ENCODE assay signal across 22 cellular contexts in the genomic region with DNA sequence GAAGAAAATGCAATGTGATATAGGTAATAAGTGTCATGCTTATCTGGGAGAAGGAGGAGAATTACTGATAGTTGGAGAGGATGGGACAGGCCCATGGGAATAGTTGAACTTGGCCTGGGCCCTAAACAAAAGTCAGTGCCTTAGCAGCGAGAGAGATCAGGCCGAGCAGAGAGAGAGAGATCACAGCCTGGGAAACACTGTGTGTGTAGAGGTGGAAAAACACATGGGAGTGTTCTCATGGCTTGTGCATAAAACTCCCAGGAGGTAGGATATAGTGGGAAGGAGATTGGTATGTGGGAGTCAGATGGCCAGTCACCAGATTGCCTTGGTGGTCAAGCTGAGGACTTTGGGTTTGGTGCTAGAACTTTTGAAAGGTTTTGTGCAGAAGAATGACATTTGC.
"Had no signal": no experiment of that assay in that cellular context is flagged by ENCODE, and none has a peak within 500 bp of the region (broad histone marks: within the 10 kb centered on the region; RNA-seq: fewer than 3 reads in every experiment).

No MANE protein-coding gene starts in this region.

- H3K4me3 Mint-ChIP-seq: endodermal cell; immature natural killer cell; naive thymus-derived CD4-positive, alpha-beta T cell; nephron progenitor cell; stimulated activated naive B cell treated with anti-CD40 and anti-IgM and Interleukin-4, amounts not matched to agents 10 μg/mL and 1 μg/mL and 100 μg/mL, for 72 hours; stimulated activated naive CD8-positive, alpha-beta T cell treated with anti-CD3 and anti-CD28 coated beads, Interleukin-15, amount 100 ng/mL, for 72 hours had no signal

- H3K27me3 ChIP-seq: colonic mucosa, gastrocnemius medialis, left lung, testis, tibial nerve, upper lobe of right lung, vagina had no signal

- H3K4me1 Mint-ChIP-seq: immature natural killer cell; naive thymus-derived CD4-positive, alpha-beta T cell; stimulated activated naive CD8-positive, alpha-beta T cell treated with anti-CD3 and anti-CD28 coated beads, Interleukin-15, amount 100 ng/mL, for 72 hours had no signal

- H3K9me3 ChIP-seq: colonic mucosa, gastrocnemius medialis, left lung, testis, tibial nerve, upper lobe of right lung, vagina had no signal

- H3K27ac ChIP-seq: colonic mucosa, gastrocnemius medialis, left lung, skin epidermis, testis, tibial nerve, upper lobe of right lung, vagina had no signal

- H3K4me3 ChIP-seq: colonic mucosa, gastrocnemius medialis, left lung, lung, skin epidermis, testis, tibial nerve, upper lobe of right lung, vagina had no signal

- H3K36me3 ChIP-seq: colonic mucosa had no signal

- DNase-seq: colonic mucosa; dermis blood vessel endothelial cell; endodermal cell; erythroblast; gastrocnemius medialis; immature natural killer cell; left lung; mesendoderm; naive thymus-derived CD4-positive, alpha-beta T cell; nephron progenitor cell; posterior cingulate gyrus; stimulated activated CD4-positive, alpha-beta T cell treated with anti-CD3 and anti-CD28 coated beads, Interleukin-2, amount 100 ng/mL, for 24 hours; stimulated activated CD4-positive, alpha-beta T cell treated with anti-CD3 and anti-CD28 coated beads, Interleukin-4, amount 100 ng/mL, for 4 hours; stimulated activated naive B cell treated with anti-CD40 and anti-IgM and Interleukin-4, amounts not matched to agents 10 μg/mL and 1 μg/mL and 100 μg/mL, for 72 hours; stimulated activated naive CD8-positive, alpha-beta T cell treated with anti-CD3 and anti-CD28 coated beads, Interleukin-15, amount 100 ng/mL, for 72 hours; testis; upper lobe of right lung had no signal

- H3K27me3 Mint-ChIP-seq: naive thymus-derived CD4-positive, alpha-beta T cell; stimulated activated naive B cell treated with anti-CD40 and anti-IgM and Interleukin-4, amounts not matched to agents 10 μg/mL and 1 μg/mL and 100 μg/mL, for 72 hours; stimulated activated naive CD8-positive, alpha-beta T cell treated with anti-CD3 and anti-CD28 coated beads, Interleukin-15, amount 100 ng/mL, for 72 hours had no signal

- H3K9me3 Mint-ChIP-seq: endodermal cell; immature natural killer cell; nephron progenitor cell; stimulated activated naive CD8-positive, alpha-beta T cell treated with anti-CD3 and anti-CD28 coated beads, Interleukin-15, amount 100 ng/mL, for 72 hours had no signal

- H3K27ac Mint-ChIP-seq: endodermal cell; stimulated activated naive B cell treated with anti-CD40 and anti-IgM and Interleukin-4, amounts not matched to agents 10 μg/mL and 1 μg/mL and 100 μg/mL, for 72 hours; stimulated activated naive CD8-positive, alpha-beta T cell treated with anti-CD3 and anti-CD28 coated beads, Interleukin-15, amount 100 ng/mL, for 72 hours had no signal

- ATAC-seq: gastrocnemius medialis; left lung; naive thymus-derived CD4-positive, alpha-beta T cell; sciatic nerve; stimulated activated naive B cell treated with anti-CD40 and anti-IgM and Interleukin-4, amounts not matched to agents 10 μg/mL and 1 μg/mL and 100 μg/mL, for 72 hours; stimulated activated naive CD8-positive, alpha-beta T cell treated with anti-CD3 and anti-CD28 coated beads, Interleukin-15, amount 100 ng/mL, for 72 hours; upper lobe of right lung had no signal

- H3K4me1 ChIP-seq: colonic mucosa, gastrocnemius medialis, left lung, tibial nerve, upper lobe of right lung, vagina had no signal
